ENCODE assay signal across 9 cellular contexts in genomic region chr19:58440556-58440955, GRCh38. TPM values are rescaled to one million over a fixed set of nuclear protein-coding genes. Genes with fewer than 3 reads are reported as not detected.
DNase-seq lines count a peak whose midpoint lies in the region; ATAC-seq and TF ChIP-seq lines count a peak whose summit lies in the region.
"Had no signal": no experiment of that assay in that cellular context is flagged by ENCODE, and none has a peak within 500 bp of the region (broad histone marks: within the 10 kb centered on the region; RNA-seq: fewer than 3 reads in every experiment).

No MANE protein-coding gene starts in this region.

- H3K27me3 ChIP-seq in CD4-positive, CD25-positive, alpha-beta regulatory T cell (ENCODE audit: control insufficient read depth, insufficient read depth, low read length): peaks cover 5% of the 10 kb centered on the region
- H3K27me3 ChIP-seq in gastroesophageal sphincter (no peaks in the 10 kb centered on the region), ovary (no peaks in the 10 kb centered on the region)

- intact Hi-C loops in activated CD4-positive, alpha-beta memory T cell treated with anti-CD3 and anti-CD28 coated beads for 36 hours (cut with micrococcal nuclease): loop anchor here (1.0 to 5.0 kb wide), 9 partner anchors 11 to 135 kb away; partner anchors contain the start of genes ERVK3-1, MZF1, ZNF324 and ZNF324B
- intact Hi-C loops in ovary (cut with DNase I): no loop called here

- H3K9me3 Mint-ChIP-seq in CD4-positive, CD25-positive, alpha-beta regulatory T cell: peaks cover 2 to 42% (median 16%) of the 10 kb centered on the region in 7 donors
- peaks cover 39% of the 10 kb centered on the region for H3K9me3 Mint-ChIP-seq in activated CD4-positive, alpha-beta memory T cell treated with anti-CD3 and anti-CD28 coated beads for 36 hours

- POLR2A ChIA-PET in activated CD4-positive, alpha-beta memory T cell treated with anti-CD3 and anti-CD28 coated beads for 36 hours (lab: Charles Lee): no interaction called here

- peak overlapping the region; percentile 92 to 98 (median 95) for H3K27ac Mint-ChIP-seq in CD4-positive, CD25-positive, alpha-beta regulatory T cell
- H3K27ac Mint-ChIP-seq in activated CD4-positive, alpha-beta memory T cell treated with anti-CD3 and anti-CD28 coated beads for 36 hours: peak overlapping the region; percentile 71

- H3K27me3 Mint-ChIP-seq in CD4-positive, CD25-positive, alpha-beta regulatory T cell: peaks cover 7% of the 10 kb centered on the region
- H3K27me3 Mint-ChIP-seq in activated CD4-positive, alpha-beta memory T cell treated with anti-CD3 and anti-CD28 coated beads for 36 hours: no peaks in the 10 kb centered on the region

- CTCF ChIA-PET in activated CD4-positive, alpha-beta memory T cell treated with anti-CD3 and anti-CD28 coated beads for 36 hours (lab: Charles Lee): interaction anchor here (0.7 kb wide), 1 partner anchor 136 kb away, joined by 3 read pairs; no protein-coding TSS in a partner anchor

- H3K9me3 ChIP-seq in CD4-positive, CD25-positive, alpha-beta regulatory T cell (ENCODE audit: control insufficient read depth in 2 of 2, low read length in 2 of 2): peaks cover 21 to 25% of the 10 kb centered on the region in 2 experiments
- H3K9me3 ChIP-seq in gastroesophageal sphincter (peaks cover 0 to 42% (median 1%) of the 10 kb centered on the region in 3 donors), ovary (peaks cover 0 to 31% of the 10 kb centered on the region in 2 donors)

- H3K4me3 Mint-ChIP-seq in CD4-positive, CD25-positive, alpha-beta regulatory T cell: peak overlapping the region; percentile 86 to 98 (median 96)
- peak overlapping the region; percentile 84 for H3K4me3 Mint-ChIP-seq in activated CD4-positive, alpha-beta memory T cell treated with anti-CD3 and anti-CD28 coated beads for 36 hours

- peaks cover 21% of the 10 kb centered on the region for H3K36me3 ChIP-seq in CD4-positive, CD25-positive, alpha-beta regulatory T cell (ENCODE audit: control insufficient read depth, insufficient read depth, low read length)
- H3K36me3 ChIP-seq in gastroesophageal sphincter (peaks cover 0 to 35% of the 10 kb centered on the region in 2 donors), ovary (no peaks in the 10 kb centered on the region)

- H3K4me3 ChIP-seq in CD4-positive, CD25-positive, alpha-beta regulatory T cell (ENCODE audit: low read depth, low read length): peak overlapping the region; percentile 74
- H3K4me3 ChIP-seq in gastroesophageal sphincter: peak overlapping the region; percentile 60 to 76
- H3K4me3 ChIP-seq in ovary: peak overlapping the region; percentile 61

- WGBS in gastroesophageal sphincter (ENCODE audit: low coverage in 1 of 2), 2 donors: 38% methylated on average over 8 of the region's 31 CpGs; no CpG with 5 or more reads in 1 of the 2 donors
- 9 to 13% (median 11%) methylated on average over 25 to 31 of the region's 31 CpGs for WGBS in ovary, 3 donors

- H3K36me3 Mint-ChIP-seq in CD4-positive, CD25-positive, alpha-beta regulatory T cell: peaks cover 28% of the 10 kb centered on the region
- H3K36me3 Mint-ChIP-seq in activated CD4-positive, alpha-beta memory T cell treated with anti-CD3 and anti-CD28 coated beads for 36 hours: peaks cover 44% of the 10 kb centered on the region

- TF ChIP-seq POLR2A in gastroesophageal sphincter (IDR thresholded peaks at IDR 0.05): no peak
- TF ChIP-seq POLR2A in ovary (IDR thresholded peaks at IDR 0.05): no peak

- TF ChIP-seq CTCF in gastroesophageal sphincter (IDR thresholded peaks at IDR 0.05) (no peak), ovary (IDR thresholded peaks at IDR 0.05) (no peak)

- ATAC-seq in CD4-positive, CD25-positive, alpha-beta regulatory T cell (ENCODE audit: low read depth in 2 of 2): no peak
- ATAC-seq in gastroesophageal sphincter: peak; percentile 4
- no peak for ATAC-seq in HG03097 (IDR thresholded peaks at IDR 0.05; ENCODE audit: low FRiP score, unreplicated experiment)

- peaks cover 17% of the 10 kb centered on the region for H3K4me1 ChIP-seq in CD4-positive, CD25-positive, alpha-beta regulatory T cell (ENCODE audit: control insufficient read depth, insufficient read depth, low read length, poor library complexity, severe bottlenecking)
- H3K4me1 ChIP-seq in gastroesophageal sphincter: peaks cover 0 to 21% (median 10%) of the 10 kb centered on the region in 3 donors
- peaks cover 11% of the 10 kb centered on the region for H3K4me1 ChIP-seq in ovary (ENCODE audit: insufficient read depth)

- H3K27ac ChIP-seq in CD4-positive, CD25-positive, alpha-beta regulatory T cell (ENCODE audit: insufficient read depth, low read length, poor library complexity, severe bottlenecking): peak overlapping the region; percentile 87
- peak overlapping the region; percentile 49 to 95 (median 82) for H3K27ac ChIP-seq in gastroesophageal sphincter
- peak overlapping the region in 1 of 2 donors; percentile 67 for H3K27ac ChIP-seq in ovary

- peaks cover 5 to 35% (median 8%) of the 10 kb centered on the region in 4 donors for H3K4me1 Mint-ChIP-seq in CD4-positive, CD25-positive, alpha-beta regulatory T cell
- H3K4me1 Mint-ChIP-seq in activated CD4-positive, alpha-beta memory T cell treated with anti-CD3 and anti-CD28 coated beads for 36 hours (ENCODE audit: low read depth): peaks cover 25% of the 10 kb centered on the region

- no peak for DNase-seq in CD4-positive, CD25-positive, alpha-beta regulatory T cell
- DNase-seq in activated CD4-positive, alpha-beta memory T cell treated with anti-CD3 and anti-CD28 coated beads for 36 hours: no peak
- DNase-seq in ovary: peak in 2 of 5 donors; percentile 37 to 61
- DNase-seq in stimulated activated CD4-positive, alpha-beta T cell treated with anti-CD3 and anti-CD28 coated beads, Interleukin-2, amount 100 ng/mL, for 24 hours: no peak
- DNase-seq in NCI-H1105 treated with DMSO at 0.1 percent for 48 hours (lab: John Stamatoyannopoulos, UW): no peak
- no peak for DNase-seq in midbrain (lab: John Stamatoyannopoulos, UW)

- no peak for TF ChIP-seq EP300 in gastroesophageal sphincter (IDR thresholded peaks at IDR 0.05)
- TF ChIP-seq EP300 in ovary (IDR thresholded peaks at IDR 0.05): no peak

RNA-seq across cellular contexts. Expression of gene ZNF132, which starts 0.6 kb away (rescaled TPM):
- total RNA-seq in CD4-positive, CD25-positive, alpha-beta regulatory T cell: 1.2 TPM
- polyA plus RNA-seq in CD4-positive, CD25-positive, alpha-beta regulatory T cell: 1 to 10 TPM in 1 of 4 donors, under 1 TPM in 3; 0.76 to 2.0 (median 0.96) TPM
- 1 to 10 TPM; 3.1 to 3.6 TPM for total RNA-seq in activated CD4-positive, alpha-beta memory T cell treated with anti-CD3 and anti-CD28 coated beads for 36 hours
- total RNA-seq in gastroesophageal sphincter (1 to 10 TPM; 4.1 to 8.6 (median 6.2) TPM), ovary (10 to 100 TPM in 2 of 7 donors, 1 to 10 TPM in 5; 6.2 to 12.5 (median 8.6) TPM)
- polyA plus RNA-seq in ovary: 1 to 10 TPM; 3.3 to 5.9 TPM
- total RNA-seq: HT-29 had no signal

RNA-seq across cellular contexts. Expression of gene ZNF324B, which starts 10.9 kb away (rescaled TPM):
- 6.5 TPM for total RNA-seq in CD4-positive, CD25-positive, alpha-beta regulatory T cell
- 1 to 10 TPM in 1 of 4 donors, under 1 TPM in 3; 0.81 to 1.4 (median 0.90) TPM for polyA plus RNA-seq in CD4-positive, CD25-positive, alpha-beta regulatory T cell
- total RNA-seq in activated CD4-positive, alpha-beta memory T cell treated with anti-CD3 and anti-CD28 coated beads for 36 hours: 1 to 10 TPM; 7.7 to 7.8 TPM
- total RNA-seq in gastroesophageal sphincter (10 to 100 TPM in 1 of 4 donors, 1 to 10 TPM in 3; 4.3 to 12.8 (median 8.6) TPM), ovary (10 to 100 TPM in 1 of 7 donors, 1 to 10 TPM in 6; 4.7 to 11.4 (median 8.5) TPM)
- 1 to 10 TPM; 4.2 to 4.7 TPM for polyA plus RNA-seq in ovary

RNA-seq across cellular contexts. Expression of gene ZNF324, which starts 26.3 kb away (rescaled TPM):
- 15.1 TPM for total RNA-seq in CD4-positive, CD25-positive, alpha-beta regulatory T cell
- polyA plus RNA-seq in CD4-positive, CD25-positive, alpha-beta regulatory T cell: 10 to 100 TPM in 2 of 4 donors, 1 to 10 TPM in 2; 5.3 to 12.7 (median 10.2) TPM
- total RNA-seq in activated CD4-positive, alpha-beta memory T cell treated with anti-CD3 and anti-CD28 coated beads for 36 hours: 1 to 10 TPM; 7.0 to 8.3 TPM
- 10 to 100 TPM; 10.3 to 20.7 (median 18.1) TPM for total RNA-seq in gastroesophageal sphincter
- 10 to 100 TPM; 14.2 to 20.2 (median 18.6) TPM for total RNA-seq in ovary
- 1 to 10 TPM; 3.9 to 8.7 TPM for polyA plus RNA-seq in ovary

RNA-seq across cellular contexts. Expression of gene ZNF584, which starts 32.1 kb away (rescaled TPM):
- 1.7 TPM for total RNA-seq in CD4-positive, CD25-positive, alpha-beta regulatory T cell
- 1 to 10 TPM; 5.4 to 8.8 (median 5.8) TPM for polyA plus RNA-seq in CD4-positive, CD25-positive, alpha-beta regulatory T cell
- total RNA-seq in activated CD4-positive, alpha-beta memory T cell treated with anti-CD3 and anti-CD28 coated beads for 36 hours: 10 to 100 TPM in 1 of 2 experiments, 1 to 10 TPM in 1; 8.3 to 10.7 TPM
- total RNA-seq in gastroesophageal sphincter (10 to 100 TPM; 10.9 to 17.6 (median 12.6) TPM), ovary (10 to 100 TPM; 12.6 to 24.3 (median 22.0) TPM)
- polyA plus RNA-seq in ovary: 10 to 100 TPM; 11.0 to 12.0 TPM

RNA-seq across cellular contexts. Expression of gene ZNF446, which starts 35.6 kb away (rescaled TPM):
- 10.5 TPM for total RNA-seq in CD4-positive, CD25-positive, alpha-beta regulatory T cell
- 1 to 10 TPM; 1.7 to 5.2 (median 3.8) TPM for polyA plus RNA-seq in CD4-positive, CD25-positive, alpha-beta regulatory T cell
- total RNA-seq in activated CD4-positive, alpha-beta memory T cell treated with anti-CD3 and anti-CD28 coated beads for 36 hours: 1 to 10 TPM; 6.4 to 7.5 TPM
- total RNA-seq in gastroesophageal sphincter: 10 to 100 TPM; 11.2 to 25.4 (median 17.5) TPM
- 10 to 100 TPM; 16.2 to 20.9 (median 18.6) TPM for total RNA-seq in ovary
- polyA plus RNA-seq in ovary: 10 to 100 TPM in 1 of 2 donors, 1 to 10 TPM in 1; 1.9 to 24.9 TPM
